2 cellular contexts compared by ENCODE assay signal in the genomic region with DNA sequence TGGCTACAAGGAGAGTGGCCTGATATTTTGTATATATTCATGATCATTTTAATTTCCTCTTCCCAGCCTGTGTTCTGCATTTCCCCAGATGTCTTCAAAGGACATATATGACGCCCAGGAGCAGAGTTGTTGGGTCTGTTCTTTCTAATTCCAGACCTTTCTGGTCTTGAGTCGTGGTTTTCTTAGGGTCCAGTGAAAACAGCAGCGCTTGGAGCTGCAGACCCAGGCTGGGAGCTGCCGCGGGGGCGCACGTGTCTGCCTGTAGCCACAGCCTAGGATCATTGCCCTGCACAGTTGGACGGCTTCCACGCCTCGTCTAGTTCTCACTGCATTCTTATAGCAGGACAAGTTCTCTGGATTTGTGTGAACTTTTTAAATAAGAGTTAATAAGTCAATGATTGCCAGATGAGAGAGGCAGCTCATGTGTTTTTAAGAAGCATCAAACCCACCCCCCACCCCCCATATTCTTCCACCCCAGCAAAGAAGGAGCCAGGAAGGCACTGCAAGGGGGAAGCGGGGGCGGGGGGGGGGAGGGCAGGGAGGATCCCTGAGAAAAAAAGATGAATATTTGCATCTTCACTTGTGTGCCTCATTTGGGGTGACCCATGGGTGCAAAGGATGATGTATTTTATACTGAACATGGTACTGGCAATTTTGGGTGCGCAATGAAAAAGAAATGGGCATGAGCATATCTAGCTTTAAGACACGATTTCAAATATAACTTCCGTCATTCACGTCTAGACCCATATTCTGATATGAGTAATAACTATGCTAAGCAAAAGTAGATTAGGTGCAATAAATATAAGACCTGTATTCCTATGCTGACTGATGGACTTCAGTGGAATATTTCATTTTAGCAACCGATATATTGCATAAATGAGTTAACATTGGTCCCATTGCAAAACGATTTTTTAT.
TF ChIP-seq lines count a peak whose summit lies in the region.

No MANE protein-coding gene starts in this region.

TF ChIP-seq in SK-N-SH, 30 proteins besides CTCF, POLR2A, EP300 and RAD21 (continued from another document):
- TF ChIP-seq, protein P1, sequence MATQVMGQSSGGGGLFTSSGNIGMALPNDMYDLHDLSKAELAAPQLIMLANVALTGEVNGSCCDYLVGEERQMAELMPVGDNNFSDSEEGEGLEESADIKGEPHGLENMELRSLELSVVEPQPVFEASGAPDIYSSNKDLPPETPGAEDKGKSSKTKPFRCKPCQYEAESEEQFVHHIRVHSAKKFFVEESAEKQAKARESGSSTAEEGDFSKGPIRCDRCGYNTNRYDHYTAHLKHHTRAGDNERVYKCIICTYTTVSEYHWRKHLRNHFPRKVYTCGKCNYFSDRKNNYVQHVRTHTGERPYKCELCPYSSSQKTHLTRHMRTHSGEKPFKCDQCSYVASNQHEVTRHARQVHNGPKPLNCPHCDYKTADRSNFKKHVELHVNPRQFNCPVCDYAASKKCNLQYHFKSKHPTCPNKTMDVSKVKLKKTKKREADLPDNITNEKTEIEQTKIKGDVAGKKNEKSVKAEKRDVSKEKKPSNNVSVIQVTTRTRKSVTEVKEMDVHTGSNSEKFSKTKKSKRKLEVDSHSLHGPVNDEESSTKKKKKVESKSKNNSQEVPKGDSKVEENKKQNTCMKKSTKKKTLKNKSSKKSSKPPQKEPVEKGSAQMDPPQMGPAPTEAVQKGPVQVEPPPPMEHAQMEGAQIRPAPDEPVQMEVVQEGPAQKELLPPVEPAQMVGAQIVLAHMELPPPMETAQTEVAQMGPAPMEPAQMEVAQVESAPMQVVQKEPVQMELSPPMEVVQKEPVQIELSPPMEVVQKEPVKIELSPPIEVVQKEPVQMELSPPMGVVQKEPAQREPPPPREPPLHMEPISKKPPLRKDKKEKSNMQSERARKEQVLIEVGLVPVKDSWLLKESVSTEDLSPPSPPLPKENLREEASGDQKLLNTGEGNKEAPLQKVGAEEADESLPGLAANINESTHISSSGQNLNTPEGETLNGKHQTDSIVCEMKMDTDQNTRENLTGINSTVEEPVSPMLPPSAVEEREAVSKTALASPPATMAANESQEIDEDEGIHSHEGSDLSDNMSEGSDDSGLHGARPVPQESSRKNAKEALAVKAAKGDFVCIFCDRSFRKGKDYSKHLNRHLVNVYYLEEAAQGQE (IDR thresholded peaks at IDR 0.05; ENCODE audit: low read depth, low read length): no peak

TF ChIP-seq in SK-N-SH treated with all-trans-retinoic acid at 6 μM for 48 hours, 23 proteins besides CTCF, POLR2A, EP300 and RAD21 (continued from another document):
- TF ChIP-seq, protein P2, sequence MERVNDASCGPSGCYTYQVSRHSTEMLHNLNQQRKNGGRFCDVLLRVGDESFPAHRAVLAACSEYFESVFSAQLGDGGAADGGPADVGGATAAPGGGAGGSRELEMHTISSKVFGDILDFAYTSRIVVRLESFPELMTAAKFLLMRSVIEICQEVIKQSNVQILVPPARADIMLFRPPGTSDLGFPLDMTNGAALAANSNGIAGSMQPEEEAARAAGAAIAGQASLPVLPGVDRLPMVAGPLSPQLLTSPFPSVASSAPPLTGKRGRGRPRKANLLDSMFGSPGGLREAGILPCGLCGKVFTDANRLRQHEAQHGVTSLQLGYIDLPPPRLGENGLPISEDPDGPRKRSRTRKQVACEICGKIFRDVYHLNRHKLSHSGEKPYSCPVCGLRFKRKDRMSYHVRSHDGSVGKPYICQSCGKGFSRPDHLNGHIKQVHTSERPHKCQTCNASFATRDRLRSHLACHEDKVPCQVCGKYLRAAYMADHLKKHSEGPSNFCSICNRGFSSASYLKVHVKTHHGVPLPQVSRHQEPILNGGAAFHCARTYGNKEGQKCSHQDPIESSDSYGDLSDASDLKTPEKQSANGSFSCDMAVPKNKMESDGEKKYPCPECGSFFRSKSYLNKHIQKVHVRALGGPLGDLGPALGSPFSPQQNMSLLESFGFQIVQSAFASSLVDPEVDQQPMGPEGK (CRISPR knock-in tag; IDR thresholded peaks at IDR 0.05; ENCODE audit: borderline replicate concordance): no peak
- TF ChIP-seq ISL1 (CRISPR knock-in tag; IDR thresholded peaks at IDR 0.05) (no peak), ZNF8 (CRISPR knock-in tag; IDR thresholded peaks at IDR 0.05) (no peak), ARNTL (CRISPR knock-in tag; IDR thresholded peaks at IDR 0.05; ENCODE audit: borderline replicate concordance, low read depth) (no peak), TCF4 (CRISPR knock-in tag; IDR thresholded peaks at IDR 0.05; ENCODE audit: borderline replicate concordance) (no peak), TOX (CRISPR knock-in tag; IDR thresholded peaks at IDR 0.05; ENCODE audit: borderline replicate concordance) (no peak), ZFP3 (CRISPR knock-in tag; IDR thresholded peaks at IDR 0.05) (no peak), ZFP30 (CRISPR knock-in tag; IDR thresholded peaks at IDR 0.05) (no peak), CSDC2 (CRISPR knock-in tag; IDR thresholded peaks at IDR 0.05) (no peak), OSR1 (CRISPR knock-in tag; IDR thresholded peaks at IDR 0.05) (no peak)
- TF ChIP-seq, protein P3, sequence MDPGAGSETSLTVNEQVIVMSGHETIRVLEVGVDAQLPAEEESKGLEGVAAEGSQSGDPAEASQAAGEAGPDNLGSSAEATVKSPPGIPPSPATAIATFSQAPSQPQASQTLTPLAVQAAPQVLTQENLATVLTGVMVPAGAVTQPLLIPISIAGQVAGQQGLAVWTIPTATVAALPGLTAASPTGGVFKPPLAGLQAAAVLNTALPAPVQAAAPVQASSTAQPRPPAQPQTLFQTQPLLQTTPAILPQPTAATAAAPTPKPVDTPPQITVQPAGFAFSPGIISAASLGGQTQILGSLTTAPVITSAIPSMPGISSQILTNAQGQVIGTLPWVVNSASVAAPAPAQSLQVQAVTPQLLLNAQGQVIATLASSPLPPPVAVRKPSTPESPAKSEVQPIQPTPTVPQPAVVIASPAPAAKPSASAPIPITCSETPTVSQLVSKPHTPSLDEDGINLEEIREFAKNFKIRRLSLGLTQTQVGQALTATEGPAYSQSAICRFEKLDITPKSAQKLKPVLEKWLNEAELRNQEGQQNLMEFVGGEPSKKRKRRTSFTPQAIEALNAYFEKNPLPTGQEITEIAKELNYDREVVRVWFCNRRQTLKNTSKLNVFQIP (CRISPR knock-in tag; IDR thresholded peaks at IDR 0.05; ENCODE audit: borderline replicate concordance, low read depth): no peak
- TF ChIP-seq, protein P4, sequence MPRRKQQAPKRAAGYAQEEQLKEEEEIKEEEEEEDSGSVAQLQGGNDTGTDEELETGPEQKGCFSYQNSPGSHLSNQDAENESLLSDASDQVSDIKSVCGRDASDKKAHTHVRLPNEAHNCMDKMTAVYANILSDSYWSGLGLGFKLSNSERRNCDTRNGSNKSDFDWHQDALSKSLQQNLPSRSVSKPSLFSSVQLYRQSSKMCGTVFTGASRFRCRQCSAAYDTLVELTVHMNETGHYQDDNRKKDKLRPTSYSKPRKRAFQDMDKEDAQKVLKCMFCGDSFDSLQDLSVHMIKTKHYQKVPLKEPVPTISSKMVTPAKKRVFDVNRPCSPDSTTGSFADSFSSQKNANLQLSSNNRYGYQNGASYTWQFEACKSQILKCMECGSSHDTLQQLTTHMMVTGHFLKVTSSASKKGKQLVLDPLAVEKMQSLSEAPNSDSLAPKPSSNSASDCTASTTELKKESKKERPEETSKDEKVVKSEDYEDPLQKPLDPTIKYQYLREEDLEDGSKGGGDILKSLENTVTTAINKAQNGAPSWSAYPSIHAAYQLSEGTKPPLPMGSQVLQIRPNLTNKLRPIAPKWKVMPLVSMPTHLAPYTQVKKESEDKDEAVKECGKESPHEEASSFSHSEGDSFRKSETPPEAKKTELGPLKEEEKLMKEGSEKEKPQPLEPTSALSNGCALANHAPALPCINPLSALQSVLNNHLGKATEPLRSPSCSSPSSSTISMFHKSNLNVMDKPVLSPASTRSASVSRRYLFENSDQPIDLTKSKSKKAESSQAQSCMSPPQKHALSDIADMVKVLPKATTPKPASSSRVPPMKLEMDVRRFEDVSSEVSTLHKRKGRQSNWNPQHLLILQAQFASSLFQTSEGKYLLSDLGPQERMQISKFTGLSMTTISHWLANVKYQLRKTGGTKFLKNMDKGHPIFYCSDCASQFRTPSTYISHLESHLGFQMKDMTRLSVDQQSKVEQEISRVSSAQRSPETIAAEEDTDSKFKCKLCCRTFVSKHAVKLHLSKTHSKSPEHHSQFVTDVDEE (CRISPR knock-in tag; IDR thresholded peaks at IDR 0.05): no peak
- TF ChIP-seq, protein P5, sequence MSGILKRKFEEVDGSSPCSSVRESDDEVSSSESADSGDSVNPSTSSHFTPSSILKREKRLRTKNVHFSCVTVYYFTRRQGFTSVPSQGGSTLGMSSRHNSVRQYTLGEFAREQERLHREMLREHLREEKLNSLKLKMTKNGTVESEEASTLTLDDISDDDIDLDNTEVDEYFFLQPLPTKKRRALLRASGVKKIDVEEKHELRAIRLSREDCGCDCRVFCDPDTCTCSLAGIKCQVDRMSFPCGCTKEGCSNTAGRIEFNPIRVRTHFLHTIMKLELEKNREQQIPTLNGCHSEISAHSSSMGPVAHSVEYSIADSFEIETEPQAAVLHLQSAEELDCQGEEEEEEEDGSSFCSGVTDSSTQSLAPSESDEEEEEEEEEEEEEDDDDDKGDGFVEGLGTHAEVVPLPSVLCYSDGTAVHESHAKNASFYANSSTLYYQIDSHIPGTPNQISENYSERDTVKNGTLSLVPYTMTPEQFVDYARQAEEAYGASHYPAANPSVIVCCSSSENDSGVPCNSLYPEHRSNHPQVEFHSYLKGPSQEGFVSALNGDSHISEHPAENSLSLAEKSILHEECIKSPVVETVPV (CRISPR knock-in tag; IDR thresholded peaks at IDR 0.05): no peak
